ENCODE assay signal across 25 cellular contexts in genomic region chr9:132631685-132632084, GRCh38. TPM values are rescaled to one million over a fixed set of nuclear protein-coding genes. Genes with fewer than 3 reads are reported as not detected.
"Had no signal": no experiment of that assay in that cellular context is flagged by ENCODE, and none has a peak within 500 bp of the region (broad histone marks: within the 10 kb centered on the region; RNA-seq: fewer than 3 reads in every experiment).

No MANE protein-coding gene starts in this region.

- H3K27ac Mint-ChIP-seq: activated CD8-positive, alpha-beta T cell treated with anti-CD3 and anti-CD28 coated beads for 36 hours; activated naive CD4-positive, alpha-beta T cell treated with anti-CD3 and anti-CD28 coated beads, Interleukin-2, amount 50 U/mL, for 24 hours; T-cell had no signal

- H3K9me3 ChIP-seq: gastroesophageal sphincter, mucosa of descending colon, neutrophil, tibial nerve, uterus had no signal

- H3K4me1 Mint-ChIP-seq: activated naive CD4-positive, alpha-beta T cell treated with anti-CD3 and anti-CD28 coated beads, Interleukin-2, amount 50 U/mL, for 24 hours; naive thymus-derived CD8-positive, alpha-beta T cell; T-cell had no signal

- H3K27me3 Mint-ChIP-seq: activated CD8-positive, alpha-beta T cell treated with anti-CD3 and anti-CD28 coated beads for 36 hours; activated naive CD4-positive, alpha-beta T cell treated with anti-CD3 and anti-CD28 coated beads, Interleukin-2, amount 50 U/mL, for 24 hours; naive thymus-derived CD8-positive, alpha-beta T cell; T-cell had no signal

- FAIRE-seq: islet of Langerhans had no signal

- H3K4me3 ChIP-seq: coronary artery, gastroesophageal sphincter, mucosa of descending colon, skin epidermis, tibial nerve, uterus had no signal

- H3K27ac ChIP-seq: coronary artery, gastroesophageal sphincter, neutrophil, skin epidermis, tibial nerve, uterus, VCaP had no signal

- H3K36me3 ChIP-seq: neutrophil, uterus had no signal

- H3K9me3 Mint-ChIP-seq: activated CD8-positive, alpha-beta T cell treated with anti-CD3 and anti-CD28 coated beads for 36 hours; activated naive CD4-positive, alpha-beta T cell treated with anti-CD3 and anti-CD28 coated beads, Interleukin-2, amount 50 U/mL, for 24 hours; activated T-cell treated with anti-CD3 and anti-CD28 coated beads, Interleukin-2, amount 50 U/mL, for 4 hours; naive thymus-derived CD8-positive, alpha-beta T cell; T-cell had no signal

- H3K4me3 Mint-ChIP-seq: activated CD8-positive, alpha-beta T cell treated with anti-CD3 and anti-CD28 coated beads for 36 hours; activated naive CD4-positive, alpha-beta T cell treated with anti-CD3 and anti-CD28 coated beads, Interleukin-2, amount 50 U/mL, for 24 hours; activated T-cell treated with anti-CD3 and anti-CD28 coated beads, Interleukin-2, amount 50 U/mL, for 4 hours; naive thymus-derived CD8-positive, alpha-beta T cell; T-cell had no signal

- ATAC-seq: activated CD8-positive, alpha-beta T cell treated with anti-CD3 and anti-CD28 coated beads for 36 hours; activated T-cell treated with anti-CD3 and anti-CD28 coated beads, Interleukin-2, amount 50 U/mL, for 4 hours; gastroesophageal sphincter; naive thymus-derived CD8-positive, alpha-beta T cell; T-cell had no signal

- H3K27me3 ChIP-seq: gastroesophageal sphincter, neutrophil, tibial nerve, uterus had no signal

- DNase-seq: activated CD4-positive, alpha-beta T cell treated with anti-CD3 and anti-CD28 coated beads for 1 hour; activated CD8-positive, alpha-beta T cell treated with anti-CD3 and anti-CD28 coated beads for 36 hours; activated effector memory CD4-positive, alpha-beta T cell treated with Interleukin-2 at 50 U/mL for 16 hours; activated T-cell treated with anti-CD3 and anti-CD28 coated beads, Interleukin-2, amount 50 U/mL, for 4 hours; central memory CD4-positive, alpha-beta T cell; mucosa of descending colon; naive thymus-derived CD8-positive, alpha-beta T cell; posterior cingulate gyrus; stimulated activated CD4-positive, alpha-beta T cell treated with anti-CD3 and anti-CD28 coated beads, Interleukin-4, amount 100 ng/mL, for 4 hours; stimulated activated CD8-positive, alpha-beta memory T cell treated with anti-CD3 and anti-CD28 coated beads, Interleukin-4, amount 100 ng/mL, for 48 hours; stimulated activated naive CD4-positive, alpha-beta T cell treated with Interleukin-2 at 50 U/mL for 16 hours; substantia nigra; T-cell; T-helper 9 cell; uterus had no signal

- H3K4me1 ChIP-seq: gastroesophageal sphincter, tibial nerve, uterus had no signal

RNA-seq across cellular contexts. Expression of gene BARHL1, which starts 49.3 kb away (rescaled TPM):
- total RNA-seq: activated CD8-positive, alpha-beta T cell treated with anti-CD3 and anti-CD28 coated beads for 36 hours; activated T-cell treated with anti-CD3 and anti-CD28 coated beads, Interleukin-2, amount 50 U/mL, for 4 hours; endothelial cell of umbilical vein; gastroesophageal sphincter; lung microvascular endothelial cell; mucosa of descending colon; naive thymus-derived CD8-positive, alpha-beta T cell; T-cell; tibial nerve; uterus had no signal
